27 cellular contexts compared by ENCODE assay signal in genomic region chr11:21405403-21405802, GRCh38.
"Had no signal": no experiment of that assay in that cellular context is flagged by ENCODE, and none has a peak within 500 bp of the region (broad histone marks: within the 10 kb centered on the region; RNA-seq: fewer than 3 reads in every experiment).

No MANE protein-coding gene starts in this region.

- H3K27ac Mint-ChIP-seq: naive thymus-derived CD4-positive, alpha-beta T cell; natural killer cell; nephron; neural progenitor cell; stimulated activated effector memory CD8-positive, alpha-beta T cell treated with anti-CD3 and anti-CD28 coated beads, Interleukin-12 subunit alpha, Interleukin-12 subunit beta, amount 100 ng/mL, for 72 hours; stimulated activated naive B cell treated with anti-CD40 and anti-IgM and Interleukin-4, amounts not matched to agents 10 μg/mL and 1 μg/mL and 100 μg/mL, for 72 hours; stimulated activated naive CD8-positive, alpha-beta T cell treated with anti-CD3 and anti-CD28 coated beads, Interleukin-15, Interleukin-2, amounts not matched to agents 100 ng/mL and 50 ng/mL, for 24 hours had no signal

- H3K4me3 ChIP-seq: neural progenitor cell, ovary, prostate gland, right lobe of liver, sigmoid colon, stomach, thoracic aorta, thyroid gland, tibial nerve, upper lobe of right lung, uterus had no signal

- H3K27me3 Mint-ChIP-seq: naive thymus-derived CD4-positive, alpha-beta T cell; stimulated activated naive B cell treated with anti-CD40 and anti-IgM and Interleukin-4, amounts not matched to agents 10 μg/mL and 1 μg/mL and 100 μg/mL, for 72 hours; stimulated activated naive CD8-positive, alpha-beta T cell treated with anti-CD3 and anti-CD28 coated beads, Interleukin-15, Interleukin-2, amounts not matched to agents 100 ng/mL and 50 ng/mL, for 24 hours had no signal

- H3K4me1 ChIP-seq: neural progenitor cell, parathyroid adenoma, prostate gland, right lobe of liver, sigmoid colon, stomach, thyroid gland, tibial nerve, upper lobe of right lung, uterus had no signal

- H3K4me3 Mint-ChIP-seq: naive thymus-derived CD4-positive, alpha-beta T cell; natural killer cell; nephron; neural progenitor cell; stimulated activated effector memory CD8-positive, alpha-beta T cell treated with anti-CD3 and anti-CD28 coated beads, Interleukin-12 subunit alpha, Interleukin-12 subunit beta, amount 100 ng/mL, for 72 hours; stimulated activated naive B cell treated with anti-CD40 and anti-IgM and Interleukin-4, amounts not matched to agents 10 μg/mL and 1 μg/mL and 100 μg/mL, for 72 hours; stimulated activated naive CD8-positive, alpha-beta T cell treated with anti-CD3 and anti-CD28 coated beads, Interleukin-15, Interleukin-2, amounts not matched to agents 100 ng/mL and 50 ng/mL, for 24 hours had no signal

- H3K36me3 ChIP-seq: neural progenitor cell, ovary, prostate gland, right lobe of liver, sigmoid colon, stomach, thoracic aorta, thyroid gland, tibial nerve, upper lobe of right lung, uterus had no signal

- H3K36me3 Mint-ChIP-seq: naive thymus-derived CD4-positive, alpha-beta T cell; natural killer cell; neural progenitor cell; stimulated activated effector memory CD8-positive, alpha-beta T cell treated with anti-CD3 and anti-CD28 coated beads, Interleukin-12 subunit alpha, Interleukin-12 subunit beta, amount 100 ng/mL, for 72 hours; stimulated activated naive B cell treated with anti-CD40 and anti-IgM and Interleukin-4, amounts not matched to agents 10 μg/mL and 1 μg/mL and 100 μg/mL, for 72 hours had no signal

- DNase-seq: naive thymus-derived CD4-positive, alpha-beta T cell; natural killer cell; occipital lobe; ovary; right cardiac atrium; right lobe of liver; sigmoid colon; small intestine; stimulated activated CD4-positive, alpha-beta T cell treated with anti-CD3 and anti-CD28 coated beads, Interleukin-15, amount 100 ng/mL, for 24 hours; stimulated activated CD4-positive, alpha-beta T cell treated with anti-CD3 and anti-CD28 coated beads, Interleukin-2, amount 100 ng/mL, for 24 hours; stimulated activated CD4-positive, alpha-beta T cell treated with anti-CD3 and anti-CD28 coated beads, Interleukin-2, amount 100 ng/mL, for 48 hours; stimulated activated CD4-positive, alpha-beta T cell treated with anti-CD3 and anti-CD28 coated beads, Interleukin-4, amount 100 ng/mL, for 24 hours; stimulated activated naive B cell treated with anti-CD40 and anti-IgM and Interleukin-4, amounts not matched to agents 10 μg/mL and 1 μg/mL and 100 μg/mL, for 72 hours; stimulated activated naive CD4-positive, alpha-beta T cell treated with Interleukin-2 at 50 U/mL for 16 hours; stomach; thyroid gland; trophoblast cell; upper lobe of right lung; uterus had no signal

- H3K27me3 ChIP-seq: neural progenitor cell, ovary, right lobe of liver, sigmoid colon, stomach, thyroid gland, tibial nerve, upper lobe of right lung, uterus had no signal

- H3K9me3 ChIP-seq: ovary, prostate gland, right lobe of liver, sigmoid colon, stomach, thoracic aorta, thyroid gland, tibial nerve, upper lobe of right lung, uterus had no signal

- H3K9me3 Mint-ChIP-seq: nephron; neural progenitor cell; stimulated activated naive B cell treated with anti-CD40 and anti-IgM and Interleukin-4, amounts not matched to agents 10 μg/mL and 1 μg/mL and 100 μg/mL, for 72 hours had no signal

- H3K4me1 Mint-ChIP-seq: naive thymus-derived CD4-positive, alpha-beta T cell; natural killer cell; stimulated activated effector memory CD8-positive, alpha-beta T cell treated with anti-CD3 and anti-CD28 coated beads, Interleukin-12 subunit alpha, Interleukin-12 subunit beta, amount 100 ng/mL, for 72 hours; stimulated activated naive B cell treated with anti-CD40 and anti-IgM and Interleukin-4, amounts not matched to agents 10 μg/mL and 1 μg/mL and 100 μg/mL, for 72 hours had no signal
